ENCODE assay signal across 8 cellular contexts in genomic region chr6:36195471-36196048, GRCh38. TPM values are rescaled to one million over a fixed set of nuclear protein-coding genes. Genes with fewer than 3 reads are reported as not detected.
DNase-seq lines count a peak whose midpoint lies in the region; ATAC-seq and TF ChIP-seq lines count a peak whose summit lies in the region.

No MANE protein-coding gene starts in this region.

- peak overlapping the region; percentile 86 for H3K4me3 ChIP-seq in iPS-20b (ENCODE audit: low read length)
- peak overlapping the region; percentile 69 for H3K4me3 ChIP-seq in suprapubic skin

- no peaks in the 10 kb centered on the region for H3K9me3 Mint-ChIP-seq in activated T-cell treated with anti-CD3 and anti-CD28 coated beads, Interleukin-2, amount 50 U/mL, for 4 hours
- H3K9me3 Mint-ChIP-seq in activated T-helper 1 cell treated with anti-CD3 and anti-CD28 coated beads, Interleukin-12 subunit alpha, Interleukin-12 subunit beta, Interleukin-2, Interleukin-4 antibody, amounts not matched to agents 30 ng/mL and 10 ng/mL and 1 ng/mL, durations not matched to agents 14 hours and 24 hours and 36 hours: no peaks in the 10 kb centered on the region

- no peak for TF ChIP-seq POLR2A in suprapubic skin (IDR thresholded peaks at IDR 0.05)

- peak overlapping the region; percentile 41 for H3K27ac Mint-ChIP-seq in activated T-helper 1 cell treated with anti-CD3 and anti-CD28 coated beads, Interleukin-12 subunit alpha, Interleukin-12 subunit beta, Interleukin-2, Interleukin-4 antibody, amounts not matched to agents 30 ng/mL and 10 ng/mL and 1 ng/mL, durations not matched to agents 14 hours and 24 hours and 36 hours

- TF ChIP-seq EP300 in suprapubic skin (IDR thresholded peaks at IDR 0.05): no peak

- intact Hi-C loops in activated T-helper 1 cell treated with anti-CD3 and anti-CD28 coated beads, Interleukin-12 subunit alpha, Interleukin-12 subunit beta, Interleukin-2, Interleukin-4 antibody, amounts not matched to agents 30 ng/mL and 10 ng/mL and 1 ng/mL, durations not matched to agents 14 hours and 24 hours and 36 hours (cut with micrococcal nuclease): loop anchor here (2.0 to 10.0 kb wide), 3 partner anchors 165 to 511 kb away; partner anchors contain the start of gene FKBP5

- DNase-seq in activated T-cell treated with anti-CD3 and anti-CD28 coated beads, Interleukin-2, amount 50 U/mL, for 4 hours: no peak
- DNase-seq in activated T-cell treated with anti-CD3 and anti-CD28 coated beads, Interleukin-2, amount 50 U/mL, for 1 hour: no peak
- DNase-seq in activated T-helper 1 cell treated with anti-CD3 and anti-CD28 coated beads, Interleukin-12 subunit alpha, Interleukin-12 subunit beta, Interleukin-2, Interleukin-4 antibody, amounts not matched to agents 30 ng/mL and 10 ng/mL and 1 ng/mL, durations not matched to agents 14 hours and 24 hours and 36 hours (ENCODE audit: low spot score): no peak
- DNase-seq in suprapubic skin (ENCODE audit: low spot score in 2 of 2) (no peak), cortex of kidney (lab: John Stamatoyannopoulos, UW) (no peak), cerebellum (ENCODE audit: low spot score) (no peak)

- H3K36me3 Mint-ChIP-seq in activated T-cell treated with anti-CD3 and anti-CD28 coated beads, Interleukin-2, amount 50 U/mL, for 4 hours (ENCODE audit: insufficient read depth): peaks cover 11% of the 10 kb centered on the region
- peaks cover 9% of the 10 kb centered on the region for H3K36me3 Mint-ChIP-seq in activated T-helper 1 cell treated with anti-CD3 and anti-CD28 coated beads, Interleukin-12 subunit alpha, Interleukin-12 subunit beta, Interleukin-2, Interleukin-4 antibody, amounts not matched to agents 30 ng/mL and 10 ng/mL and 1 ng/mL, durations not matched to agents 14 hours and 24 hours and 36 hours (ENCODE audit: low read depth)

- no peak for ATAC-seq in activated T-cell treated with anti-CD3 and anti-CD28 coated beads, Interleukin-2, amount 50 U/mL, for 4 hours
- ATAC-seq in HG03457 (IDR thresholded peaks at IDR 0.05; ENCODE audit: unreplicated experiment): no peak

- no peaks in the 10 kb centered on the region for H3K27me3 Mint-ChIP-seq in activated T-cell treated with anti-CD3 and anti-CD28 coated beads, Interleukin-2, amount 50 U/mL, for 4 hours (ENCODE audit: low read depth)
- peaks cover 6% of the 10 kb centered on the region for H3K27me3 Mint-ChIP-seq in activated T-helper 1 cell treated with anti-CD3 and anti-CD28 coated beads, Interleukin-12 subunit alpha, Interleukin-12 subunit beta, Interleukin-2, Interleukin-4 antibody, amounts not matched to agents 30 ng/mL and 10 ng/mL and 1 ng/mL, durations not matched to agents 14 hours and 24 hours and 36 hours (ENCODE audit: insufficient read depth)

- H3K9me3 ChIP-seq in iPS-20b (ENCODE audit: insufficient read depth, low read depth, low read length) (no peaks in the 10 kb centered on the region), suprapubic skin (no peaks in the 10 kb centered on the region)

- peak overlapping the region; percentile 79 for H3K4me3 Mint-ChIP-seq in activated T-cell treated with anti-CD3 and anti-CD28 coated beads, Interleukin-2, amount 50 U/mL, for 4 hours
- H3K4me3 Mint-ChIP-seq in activated T-helper 1 cell treated with anti-CD3 and anti-CD28 coated beads, Interleukin-12 subunit alpha, Interleukin-12 subunit beta, Interleukin-2, Interleukin-4 antibody, amounts not matched to agents 30 ng/mL and 10 ng/mL and 1 ng/mL, durations not matched to agents 14 hours and 24 hours and 36 hours: peak overlapping the region; percentile 76

- H3K27ac ChIP-seq in iPS-20b (ENCODE audit: low read length) (peak overlapping the region; percentile 88), suprapubic skin (no peak overlapping the region)

- H3K27me3 ChIP-seq in iPS-20b (ENCODE audit: insufficient read depth, low read length): no peaks in the 10 kb centered on the region
- no peaks in the 10 kb centered on the region for H3K27me3 ChIP-seq in suprapubic skin

- TF ChIP-seq CTCF in suprapubic skin (IDR thresholded peaks at IDR 0.05): no peak

- peak overlapping the region; percentile 96 for H3K9ac ChIP-seq in iPS-20b (ENCODE audit: low read depth, low read length)

- WGBS in suprapubic skin: 22% methylated on average over 6 of the region's 6 CpGs

- H3K4me1 ChIP-seq in iPS-20b (ENCODE audit: insufficient read depth, low read length): 0 out of 2 replicates have a peak, but pooled peaks cover 9% of the 10 kb centered on the region
- peaks cover 17% of the 10 kb centered on the region for H3K4me1 ChIP-seq in suprapubic skin

- H3K36me3 ChIP-seq in iPS-20b (ENCODE audit: insufficient read depth, low read depth, low read length) (peaks cover 18% of the 10 kb centered on the region), suprapubic skin (peaks cover 5% of the 10 kb centered on the region)

- peaks cover 34% of the 10 kb centered on the region for H3K4me1 Mint-ChIP-seq in activated T-cell treated with anti-CD3 and anti-CD28 coated beads, Interleukin-2, amount 50 U/mL, for 4 hours (ENCODE audit: low read depth)
- H3K4me1 Mint-ChIP-seq in activated T-helper 1 cell treated with anti-CD3 and anti-CD28 coated beads, Interleukin-12 subunit alpha, Interleukin-12 subunit beta, Interleukin-2, Interleukin-4 antibody, amounts not matched to agents 30 ng/mL and 10 ng/mL and 1 ng/mL, durations not matched to agents 14 hours and 24 hours and 36 hours (ENCODE audit: low read depth): peaks cover 31% of the 10 kb centered on the region

RNA-seq across cellular contexts. Expression of gene BRPF3, which starts 1.0 kb away (rescaled TPM):
- total RNA-seq in activated T-cell treated with anti-CD3 and anti-CD28 coated beads, Interleukin-2, amount 50 U/mL, for 4 hours: 10 to 100 TPM; 22.7 to 27.8 (median 26.0) TPM
- total RNA-seq in activated T-helper 1 cell treated with anti-CD3 and anti-CD28 coated beads, Interleukin-12 subunit alpha, Interleukin-12 subunit beta, Interleukin-2, Interleukin-4 antibody, amounts not matched to agents 30 ng/mL and 10 ng/mL and 1 ng/mL, durations not matched to agents 14 hours and 24 hours and 36 hours: 22.0 and 25.9 TPM in 2 replicates
- 10 to 100 TPM; 19.3 to 28.5 (median 20.5) TPM for total RNA-seq in suprapubic skin
- total RNA-seq in cerebellum: 27.7 TPM
